In genomic region chr2:149727927-149728326, GRCh38 we compare ENCODE assay signal across 20 cellular contexts.
DNase-seq lines count a peak whose midpoint lies in the region; ATAC-seq, FAIRE-seq and TF ChIP-seq lines count a peak whose summit lies in the region.
"Had no signal": no experiment of that assay in that cellular context is flagged by ENCODE, and none has a peak within 500 bp of the region (broad histone marks: within the 10 kb centered on the region; RNA-seq: fewer than 3 reads in every experiment).

No MANE protein-coding gene starts in this region.

- H2BK20ac ChIP-seq in H1 (ENCODE audit: low read length) = no peak overlapping the region

- DNase-seq in astrocyte (ENCODE audit: low read depth) (peak; percentile 47), H1 (ENCODE audit: low read depth in 1 of 2, low spot score in 2 of 2) (no peak), HFFc6 (no peak), germinal center (ENCODE audit: low spot score) (no peak)
- DNase-seq in activated naive CD4-positive, alpha-beta T cell (lab: John Stamatoyannopoulos, UW) = no peak
- DNase-seq: BE2C; CD8-positive, alpha-beta T cell; COR-L47; DMS153; DMS79 treated with DMSO at 0.1 percent for 48 hours; GDM1; GOT3 had no signal

- no peak for ATAC-seq in GM21737 (IDR thresholded peaks at IDR 0.05; ENCODE audit: unreplicated experiment)
- ATAC-seq: A549; CD8-positive, alpha-beta T cell had no signal

- no peak overlapping the region for H3K27ac Mint-ChIP-seq in astrocyte (ENCODE audit: unreplicated experiment)
- H3K27ac Mint-ChIP-seq in nephron = peak overlapping the region in 2 of 3 experiments; percentile 4 to 32
- H3K27ac Mint-ChIP-seq in HFFc6 = no peak overlapping the region
- H3K27ac Mint-ChIP-seq: CD8-positive, alpha-beta T cell had no signal

- POLR2A ChIA-PET in H1 (lab: Charles Lee; ENCODE audit: partially characterized antibody) = no interaction called here

- TF ChIP-seq RAD21 in H1 (IDR thresholded peaks at IDR 0.05 in 1 of 2, conservative IDR thresholded peaks at IDR 0.05 in 1 of 2; ENCODE audit: low read depth in 2 of 2, low read length in 2 of 2) = no peak

- no peak overlapping the region for H3K14ac ChIP-seq in H1 (ENCODE audit: insufficient read length)

- no peak for TF ChIP-seq EP300 in H1 (IDR thresholded peaks at IDR 0.05; ENCODE audit: borderline replicate concordance in 1 of 2, low read depth in 2 of 2, low read length in 2 of 2)

- no peaks in the 10 kb centered on the region for H3K79me2 ChIP-seq in astrocyte (ENCODE audit: insufficient read depth, low read length)
- no peaks in the 10 kb centered on the region for H3K79me2 ChIP-seq in H1 (ENCODE audit: control insufficient read depth in 1 of 2, insufficient read depth in 2 of 2, low read length in 2 of 2)

- no peak overlapping the region for H2AK5ac ChIP-seq in H1 (ENCODE audit: low read depth, low read length)

- no peak overlapping the region for H3K27ac ChIP-seq in astrocyte (ENCODE audit: low read depth, low read length)
- H3K27ac ChIP-seq in H1 (ENCODE audit: low read depth, low read length) = no peak overlapping the region
- H3K27ac ChIP-seq: A549, C4-2B, HL-60 had no signal

- no peak overlapping the region for H4K5ac ChIP-seq in H1 (ENCODE audit: insufficient read length, low read depth, low read length)

- H2BK12ac ChIP-seq in H1 (ENCODE audit: low read depth, low read length) = no peak overlapping the region

- H3K36me3 Mint-ChIP-seq in astrocyte (ENCODE audit: low read depth, unreplicated experiment) (no peaks in the 10 kb centered on the region), nephron (ENCODE audit: low read depth) (no peaks in the 10 kb centered on the region), HFFc6 (ENCODE audit: low read depth) (no peaks in the 10 kb centered on the region; the same call in 1 of the 2 replicates)
- H3K36me3 Mint-ChIP-seq: CD8-positive, alpha-beta T cell had no signal

- H3K4me3 Mint-ChIP-seq in astrocyte (ENCODE audit: unreplicated experiment) (no peak overlapping the region), nephron (no peak overlapping the region), HFFc6 (no peak overlapping the region)
- H3K4me3 Mint-ChIP-seq: CD8-positive, alpha-beta T cell had no signal

- H3K27me3 ChIP-seq in astrocyte (ENCODE audit: insufficient read depth, low read length) (no peaks in the 10 kb centered on the region), H1 (replicated peaks in 1 of 4; ENCODE audit: control insufficient read depth in 3 of 4, extremely low read depth in 1 of 4, insufficient read depth in 3 of 4, low read length in 3 of 4) (no peaks in the 10 kb centered on the region)
- H3K27me3 ChIP-seq: BE2C had no signal

- peaks cover 23% of the 10 kb centered on the region for H3K4me1 Mint-ChIP-seq in astrocyte (ENCODE audit: low read depth, unreplicated experiment)
- peaks cover 64% of the 10 kb centered on the region for H3K4me1 Mint-ChIP-seq in nephron
- H3K4me1 Mint-ChIP-seq in HFFc6 (ENCODE audit: low read depth) = peaks cover 31% of the 10 kb centered on the region

- H2AFZ ChIP-seq in astrocyte (ENCODE audit: low read depth, low read length) (no peak overlapping the region), H1 (ENCODE audit: low read length) (0 out of 2 replicates have a peak overlapping the region, but pooled peaks have one; percentile 3)

- H3K27me3 Mint-ChIP-seq in astrocyte (ENCODE audit: low read depth, unreplicated experiment) = no peaks in the 10 kb centered on the region
- H3K27me3 Mint-ChIP-seq in nephron (ENCODE audit: low read depth) = no peaks in the 10 kb centered on the region
- H3K27me3 Mint-ChIP-seq in HFFc6 (ENCODE audit: insufficient read depth) = no peaks in the 10 kb centered on the region; the same call in 1 of the 2 replicates

- H3K79me1 ChIP-seq in H1 (ENCODE audit: low read depth, low read length) = no peaks in the 10 kb centered on the region

- H3K4me3 ChIP-seq in astrocyte (ENCODE audit: insufficient read depth, low read depth, low read length) (no peak overlapping the region), H1 (ENCODE audit: extremely low read depth in 1 of 4, insufficient read depth in 2 of 4, low read depth in 3 of 4, low read length in 4 of 4) (no peak overlapping the region)
- H3K4me3 ChIP-seq: A549, HAP-1 had no signal

- H3K9me3 Mint-ChIP-seq in astrocyte (ENCODE audit: unreplicated experiment) = no peaks in the 10 kb centered on the region
- no peaks in the 10 kb centered on the region for H3K9me3 Mint-ChIP-seq in nephron
- H3K9me3 Mint-ChIP-seq in HFFc6 = no peaks in the 10 kb centered on the region
- H3K9me3 Mint-ChIP-seq: CD8-positive, alpha-beta T cell had no signal

- no peak overlapping the region for H2BK15ac ChIP-seq in H1 (ENCODE audit: low read length)

- WGBS in H1 (ENCODE audit: extremely low coverage in 1 of 2, insufficient coverage in 1 of 2, insufficient read length in 1 of 2, insufficient replicate concordance in 2 of 2, low coverage in 1 of 2, low lambda C conversion rate in 2 of 2, missing lambda C conversion rate in 1 of 2), 2 experiments = 91% methylated on average over 3 of the region's 3 CpGs; no CpG with 5 or more reads in 1 of the 2 experiments

- no peak overlapping the region for H4K8ac ChIP-seq in H1 (ENCODE audit: extremely low read depth, insufficient read depth, low read length)

- H2BK120ac ChIP-seq in H1 (replicated peaks; ENCODE audit: low read depth, low read length) = no peak overlapping the region

- H3K36me3 ChIP-seq in astrocyte (ENCODE audit: insufficient read depth, low read length) (no peaks in the 10 kb centered on the region), H1 (ENCODE audit: control insufficient read depth in 2 of 4, insufficient read depth in 4 of 4, low read length in 3 of 4) (no peaks in the 10 kb centered on the region)
- H3K36me3 ChIP-seq: BE2C, HAP-1 had no signal

- H3K23ac ChIP-seq in H1 (ENCODE audit: insufficient read length) = no peak overlapping the region

- H4K91ac ChIP-seq in H1 (replicated peaks; ENCODE audit: insufficient read length, low read length) = no peak overlapping the region

- H3K4ac ChIP-seq in H1 (replicated peaks; ENCODE audit: insufficient read length, low read depth, low read length) = no peak overlapping the region

- H3K9me3 ChIP-seq in astrocyte (ENCODE audit: insufficient read depth, low read depth, low read length) (no peaks in the 10 kb centered on the region), H1 (ENCODE audit: insufficient read depth in 2 of 2, low read depth in 1 of 2, low read length in 1 of 2) (no peaks in the 10 kb centered on the region)
- H3K9me3 ChIP-seq: A549, BE2C, HAP-1 had no signal

- H3K4me1 ChIP-seq in astrocyte (ENCODE audit: insufficient read depth, low read length) (peaks cover 12% of the 10 kb centered on the region), H1 (replicated peaks in 1 of 4; ENCODE audit: control insufficient read depth in 3 of 4, insufficient read depth in 4 of 4, low read length in 3 of 4) (peaks cover 0 to 3% (median 0%) of the 10 kb centered on the region in 4 experiments; a peak in 1 of 7 replicates)

- CTCF ChIA-PET in H1 (lab: Charles Lee; ENCODE audit: partially characterized antibody) = no interaction called here

- TF ChIP-seq CTCF in astrocyte (IDR thresholded peaks at IDR 0.05; ENCODE audit: insufficient read depth, low read depth, low read length) = no peak
- no peak for TF ChIP-seq CTCF in H1 (IDR thresholded peaks at IDR 0.05; ENCODE audit: control extremely low read depth in 1 of 3, insufficient read depth in 1 of 3, low read depth in 1 of 3, low read length in 3 of 3)
- TF ChIP-seq CTCF in nephron (IDR thresholded peaks at IDR 0.05; ENCODE audit: unreplicated experiment in 3 of 3) = no peak
- TF ChIP-seq CTCF in HFFc6 (IDR thresholded peaks at IDR 0.05) = no peak

- no peak for TF ChIP-seq POLR2A in H1 (IDR thresholded peaks at IDR 0.05; ENCODE audit: control extremely low read depth in 1 of 2, low read depth in 2 of 2, low read length in 2 of 2)

- no peaks in the 10 kb centered on the region for H3K23me2 ChIP-seq in H1 (ENCODE audit: low read depth, low read length)

- H3K56ac ChIP-seq in H1 (replicated peaks; ENCODE audit: insufficient read length, low read depth, low read length) = no peak overlapping the region

- H3K9ac ChIP-seq in astrocyte (ENCODE audit: low read length) (no peak overlapping the region), H1 (replicated peaks in 1 of 4; ENCODE audit: extremely low read depth in 1 of 4, low read depth in 3 of 4, low read length in 3 of 4) (no peak overlapping the region)

- peak; percentile 43 for FAIRE-seq in astrocyte (lab: Jason Lieb, UNC)
- no peak for FAIRE-seq in H1 (lab: Jason Lieb, UNC)
- FAIRE-seq: A549, D721Med, GM12892 had no signal

- no peak overlapping the region for H3K18ac ChIP-seq in H1 (ENCODE audit: extremely low read depth, low read length)

- H3K4me2 ChIP-seq in astrocyte (ENCODE audit: low read length) (no peak overlapping the region), H1 (ENCODE audit: insufficient read depth in 1 of 2, low read depth in 2 of 2, low read length in 2 of 2) (no peak overlapping the region)
- H3K4me2 ChIP-seq: A549 had no signal

- no peak overlapping the region for H2BK5ac ChIP-seq in H1 (ENCODE audit: low read depth, low read length)

- no peaks in the 10 kb centered on the region for H4K20me1 ChIP-seq in astrocyte (ENCODE audit: insufficient read depth, low read length)
- H4K20me1 ChIP-seq in H1 (replicated peaks in 1 of 2; ENCODE audit: control insufficient read depth in 1 of 2, insufficient read depth in 2 of 2, low read length in 2 of 2) = no peaks in the 10 kb centered on the region

TF ChIP-seq in H1, 55 proteins besides CTCF, POLR2A, EP300 and RAD21:
- no peak for TF ChIP-seq SIRT6 (IDR thresholded peaks at IDR 0.05; ENCODE audit: low read length)
- no peak for TF ChIP-seq ZNF274 (IDR thresholded peaks at IDR 0.05; ENCODE audit: borderline replicate concordance, extremely low read depth, low read length)
- no peak for TF ChIP-seq BACH1 (IDR thresholded peaks at IDR 0.05; ENCODE audit: low read length)
- TF ChIP-seq TAF1 (IDR thresholded peaks at IDR 0.05; ENCODE audit: low read depth, low read length) = no peak
- no peak for TF ChIP-seq POLR2AphosphoS5 (IDR thresholded peaks at IDR 0.05; ENCODE audit: low read depth, low read length)
- no peak for TF ChIP-seq SP4 (IDR thresholded peaks at IDR 0.05; ENCODE audit: low read length)
- TF ChIP-seq ATF3 (IDR thresholded peaks at IDR 0.05; ENCODE audit: insufficient read depth, low read depth, low read length) = no peak
- no peak for TF ChIP-seq KDM1A (IDR thresholded peaks at IDR 0.05; ENCODE audit: borderline replicate concordance, low read length)
- TF ChIP-seq CEBPB (IDR thresholded peaks at IDR 0.05; ENCODE audit: low read depth, low read length) = no peak
- no peak for TF ChIP-seq SP2 (IDR thresholded peaks at IDR 0.05; ENCODE audit: low read length)
- TF ChIP-seq SUZ12 (IDR thresholded peaks at IDR 0.05; ENCODE audit: low read length) = no peak
- no peak for TF ChIP-seq SRF (IDR thresholded peaks at IDR 0.05; ENCODE audit: low read depth, low read length)
- no peak for TF ChIP-seq GTF2F1 (IDR thresholded peaks at IDR 0.05; ENCODE audit: borderline replicate concordance, low read depth, low read length)

Comparison
In these comparisons a context has a peak if more than half of its experiments do, and no peak if none do; other contexts are left out.
1. H3K27ac Mint-ChIP-seq: peak in nephron (2 of 3); none in astrocyte (single experiment) and HFFc6 (single experiment).